In the genomic region with DNA sequence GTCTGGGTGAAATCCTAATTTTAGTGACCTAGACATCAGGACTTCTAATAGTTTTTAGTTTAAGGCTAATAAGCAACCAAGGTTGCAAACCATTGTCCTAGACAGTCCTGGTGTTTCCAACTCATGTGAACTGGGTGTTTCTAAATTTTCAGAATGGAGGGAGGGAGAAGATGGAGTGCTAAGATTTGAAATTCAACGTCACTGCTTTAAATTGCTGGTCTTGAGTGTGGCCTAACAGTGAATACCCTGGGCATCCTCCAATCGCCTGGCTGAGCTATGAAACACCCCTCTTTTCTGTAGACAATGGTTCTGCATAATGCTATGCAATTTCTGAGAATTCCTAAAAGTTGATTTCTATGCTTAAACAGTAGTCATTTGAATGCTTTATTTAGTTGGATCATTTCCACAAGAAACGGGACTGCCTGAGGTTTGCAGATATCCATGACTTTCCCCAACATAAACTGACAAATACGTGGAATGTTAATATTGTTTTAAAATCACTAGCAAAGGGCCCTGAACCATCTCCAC, we compare ENCODE assay signal across 8 cellular contexts. TPM values are rescaled to one million over a fixed set of nuclear protein-coding genes. Genes with fewer than 3 reads are reported as not detected.
A peak's percentile ranks its signal among the peaks of the same experiment; 100 is the strongest.
DNase-seq lines count a peak whose midpoint lies in the region; ATAC-seq, FAIRE-seq and TF ChIP-seq lines count a peak whose summit lies in the region.

No MANE protein-coding gene starts in this region.

- POLR2A ChIA-PET in HepG2 (lab: Yijun Ruan, JAX): interaction anchor here (0.8 to 4.8 kb wide), 5 partner anchors 8 to 56 kb away, joined by 3 to 36 read pairs (median 3); a partner anchor contains a TSS

- H3F3A ChIP-seq in OCI-LY1 (ENCODE audit: insufficient read depth, low read length): no peaks in the 10 kb centered on the region

- TF ChIP-seq POLR2A in HepG2 (IDR thresholded peaks at IDR 0.05; ENCODE audit: insufficient read depth in 1 of 2, low read depth in 2 of 2, low read length in 2 of 2): no peak
- TF ChIP-seq POLR2A in suprapubic skin (IDR thresholded peaks at IDR 0.05): no peak

- H3K9me2 ChIP-seq in OCI-LY1 (ENCODE audit: low read depth, low read length): no peaks in the 10 kb centered on the region

- BruUV-seq in HepG2 (replicated peaks; lab: Mats Ljungman, UMichigan): TSS peak; percentile 56

- no peaks in the 10 kb centered on the region for H4K20me1 ChIP-seq in OCI-LY1 (ENCODE audit: insufficient read depth, low read length)
- peaks cover 10% of the 10 kb centered on the region for H4K20me1 ChIP-seq in HepG2 (ENCODE audit: insufficient read depth, low read length)

- CTCF ChIA-PET in HepG2 (lab: Yijun Ruan, JAX; ENCODE audit: low intra/inter-chr PET ratio, low total read pairs): no interaction called here

- peak overlapping the region; percentile 88 for H3K9ac ChIP-seq in OCI-LY1 (ENCODE audit: low read length)
- H3K9ac ChIP-seq in HepG2 (ENCODE audit: insufficient read depth, low read depth, low read length): peak overlapping the region; percentile 87

- no peak for TF ChIP-seq RAD21 in HepG2 (CRISPR knock-in tag; IDR thresholded peaks at IDR 0.05)

- no peaks in the 10 kb centered on the region for H3K9me3 ChIP-seq in OCI-LY1 (ENCODE audit: low read length)
- no peaks in the 10 kb centered on the region for H3K9me3 ChIP-seq in HepG2 (ENCODE audit: low read length)
- no peaks in the 10 kb centered on the region for H3K9me3 ChIP-seq in suprapubic skin

- H3K4me2 ChIP-seq in OCI-LY1 (ENCODE audit: low read length): peak overlapping the region; percentile 97
- peak overlapping the region; percentile 83 for H3K4me2 ChIP-seq in HepG2 (ENCODE audit: low read depth, low read length)

- peak overlapping the region; percentile 54 for H3K27ac ChIP-seq in OCI-LY1 (ENCODE audit: low read depth, low read length, poor library complexity, severe bottlenecking)
- peak overlapping the region; percentile 85 for H3K27ac ChIP-seq in HepG2 (ENCODE audit: extremely low read length, insufficient read depth, low read length)
- peak overlapping the region; percentile 96 for H3K27ac ChIP-seq in suprapubic skin

- H3K4me1 ChIP-seq in OCI-LY1 (ENCODE audit: insufficient read depth, low read length, severe bottlenecking) (peaks cover 56% of the 10 kb centered on the region), HepG2 (ENCODE audit: insufficient read depth, low read length) (peaks cover 54% of the 10 kb centered on the region), suprapubic skin (peaks cover 60% of the 10 kb centered on the region)

- intact Hi-C loops in HepG2 (cut with micrococcal nuclease; ENCODE audit: unreplicated experiment): loop anchor here (1.0 to 10.0 kb wide), 2 partner anchors 27 to 649 kb away; a partner anchor contains a TSS

- FAIRE-seq in HepG2 (lab: Jason Lieb, UNC): no peak

- TF ChIP-seq CTCF in OCI-LY1 (IDR thresholded peaks at IDR 0.05; ENCODE audit: low read length) (no peak), HepG2 (CRISPR knock-in tag; IDR thresholded peaks at IDR 0.05) (no peak), suprapubic skin (IDR thresholded peaks at IDR 0.05) (no peak)

- in situ Hi-C loops in HepG2 (cut with HindIII; ENCODE audit: extremely low pct_ligation_motif_present, low pct_unique_long_range_greater_than_20kb): loop anchor here (5.0 to 25.0 kb wide), 2 partner anchors 177 to 642 kb away; a partner anchor contains a TSS

- TF ChIP-seq EP300 in HepG2 (IDR thresholded peaks at IDR 0.05; ENCODE audit: low read depth in 2 of 2, low read length in 2 of 2) (no peak), HepG2 (CRISPR knock-in tag; IDR thresholded peaks at IDR 0.05; ENCODE audit: borderline replicate concordance) (no peak), suprapubic skin (IDR thresholded peaks at IDR 0.05) (no peak)

- H3K27me3 ChIP-seq in OCI-LY1 (ENCODE audit: insufficient read depth, low read length) (no peaks in the 10 kb centered on the region), HepG2 (ENCODE audit: control insufficient read depth in 1 of 2, insufficient read depth in 2 of 2, low read length in 2 of 2) (no peaks in the 10 kb centered on the region; a peak in 1 of 5 replicates), suprapubic skin (no peaks in the 10 kb centered on the region)

- H3K36me3 ChIP-seq in OCI-LY1 (ENCODE audit: insufficient read depth, low read length): no peaks in the 10 kb centered on the region
- H3K36me3 ChIP-seq in HepG2 (replicated peaks in 1 of 2; ENCODE audit: control insufficient read depth in 1 of 2, insufficient read depth in 2 of 2, low read length in 2 of 2): no peaks in the 10 kb centered on the region
- no peaks in the 10 kb centered on the region for H3K36me3 ChIP-seq in suprapubic skin

- ATAC-seq in HG02678 (IDR thresholded peaks at IDR 0.05; ENCODE audit: unreplicated experiment) (peak; percentile 24), HepG2 (peak; percentile 55)

- H3K4me3 ChIP-seq in OCI-LY1 (ENCODE audit: low read depth, low read length, poor library complexity, severe bottlenecking) (peak overlapping the region; percentile 79), HepG2 (replicated peaks in 1 of 3; ENCODE audit: insufficient read depth in 1 of 3, low read depth in 2 of 3, low read length in 3 of 3) (peak overlapping the region; percentile 71 to 98 (median 90)), suprapubic skin (peak overlapping the region; percentile 94)

- no peak overlapping the region for H2AFZ ChIP-seq in OCI-LY1 (ENCODE audit: low read length)
- no peak overlapping the region for H2AFZ ChIP-seq in HepG2 (ENCODE audit: low read length)

- peaks cover 45% of the 10 kb centered on the region for H3K79me2 ChIP-seq in OCI-LY1 (ENCODE audit: insufficient read depth, low read length)
- peaks cover 55% of the 10 kb centered on the region for H3K79me2 ChIP-seq in HepG2 (ENCODE audit: insufficient read depth, low read length)

- 1% methylated on average over 4 of the region's 4 CpGs for WGBS in HepG2 (ENCODE audit: low lambda C conversion rate)
- WGBS in suprapubic skin: 0% methylated on average over 4 of the region's 4 CpGs

- peak; percentile 6 for DNase-seq in NCI-H345 (lab: John Stamatoyannopoulos, UW)
- DNase-seq in NCI-H345 treated with DMSO at 0.1 percent for 48 hours (lab: John Stamatoyannopoulos, UW; ENCODE audit: unreplicated experiment): no peak
- peak; percentile 35 for DNase-seq in cerebellum (ENCODE audit: low spot score)
- peak; percentile 31 for DNase-seq in HepG2 (ENCODE audit: low spot score)
- DNase-seq in suprapubic skin (ENCODE audit: low spot score in 2 of 2): no peak
- DNase-seq in HPDE6-E6E7 (ENCODE audit: extremely low spot score): no peak

RNA-seq across cellular contexts. Expression of a gene that starts 1.2 kb away (rescaled TPM):
- total RNA-seq in cerebellum (140 TPM), HepG2 (2016; rRNA removed; fragmentation: Illumina TruSeq; extraction: Trizol) (45.3 and 53.4 TPM in 2 replicates), suprapubic skin (100 to 1,000 TPM in 2 of 4 donors, 10 to 100 TPM in 2; 73.2 to 120 (median 93.7) TPM)
- total RNA-seq in HepG2 (2016; cell fraction: cytosol; rRNA removed; fragmentation: Illumina TruSeq; extraction: Trizol; ENCODE audit: low read depth): 63.0 and 88.0 TPM in 2 replicates
- 47.1 and 56.1 TPM in 2 replicates for total RNA-seq in HepG2 (2016; cell fraction: insoluble cytoplasmic fraction; rRNA removed; fragmentation: Illumina TruSeq; extraction: Trizol)
- total RNA-seq in HepG2 (2016; cell fraction: membrane; rRNA removed; fragmentation: Illumina TruSeq; extraction: Trizol): 73.4 and 79.1 TPM in 2 replicates
- total RNA-seq in HepG2 (2016; cell fraction: nucleus; rRNA removed; fragmentation: Illumina TruSeq; extraction: Trizol): 47.7 and 52.7 TPM in 2 replicates
- 17.4 TPM in 2 replicates for polyA plus RNA-seq in HepG2 (2011; rRNA removed)
- polyA plus RNA-seq in HepG2 (2011; cell fraction: cytosol; rRNA removed): 7.7 and 12.9 TPM in 2 replicates
- polyA plus RNA-seq in HepG2 (2011; cell fraction: nucleus; rRNA removed): 9.5 and 10.5 TPM in 2 replicates
- polyA plus RNA-seq in HepG2 (2012): 13.5 and 18.2 TPM in 2 replicates
- polyA plus RNA-seq in HepG2 (2016; cell fraction: cytosol; fragmentation: Illumina TruSeq; extraction: Trizol; ENCODE audit: low read depth): 78.1 and 98.5 TPM in 2 replicates
- polyA plus RNA-seq in HepG2 (2016; cell fraction: insoluble cytoplasmic fraction; fragmentation: Illumina TruSeq; extraction: Trizol; ENCODE audit: low read depth): 41.7 and 43.3 TPM in 2 replicates
- 55.3 and 67.3 TPM in 2 replicates for polyA plus RNA-seq in HepG2 (2016; cell fraction: membrane; fragmentation: Illumina TruSeq; extraction: Trizol; ENCODE audit: low read depth)
- polyA plus RNA-seq in HepG2 (2016; cell fraction: nucleus; fragmentation: Illumina TruSeq; extraction: Trizol; ENCODE audit: insufficient read depth, low read depth): 34.6 and 35.2 TPM in 2 replicates
- 21.9 and 32.7 TPM in 2 replicates for polyA minus RNA-seq in HepG2 (2011; rRNA and poly(A)+ RNA removed; ENCODE audit: low replicate concordance)
- polyA minus RNA-seq in HepG2 (2011; cell fraction: cytosol; rRNA and poly(A)+ RNA removed): 17.7 and 18.2 TPM in 2 replicates
- polyA minus RNA-seq in HepG2 (2011; cell fraction: nucleus; rRNA and poly(A)+ RNA removed): 93.9 and 97.2 TPM in 2 replicates

RNA-seq across cellular contexts. Expression of a gene that starts 27.7 kb away (rescaled TPM):
- total RNA-seq in cerebellum (45.4 TPM), HepG2 (2016; rRNA removed; fragmentation: Illumina TruSeq; extraction: Trizol) (41.8 and 48.4 TPM in 2 replicates), suprapubic skin (10 to 100 TPM; 18.6 to 39.0 (median 27.5) TPM)
- 187 and 205 TPM in 2 replicates for total RNA-seq in HepG2 (2016; cell fraction: cytosol; rRNA removed; fragmentation: Illumina TruSeq; extraction: Trizol; ENCODE audit: low read depth)
- total RNA-seq in HepG2 (2016; cell fraction: insoluble cytoplasmic fraction; rRNA removed; fragmentation: Illumina TruSeq; extraction: Trizol): 40.1 and 43.4 TPM in 2 replicates
- total RNA-seq in HepG2 (2016; cell fraction: membrane; rRNA removed; fragmentation: Illumina TruSeq; extraction: Trizol): 125 and 136 TPM in 2 replicates
- total RNA-seq in HepG2 (2016; cell fraction: nucleus; rRNA removed; fragmentation: Illumina TruSeq; extraction: Trizol): 24.8 and 29.3 TPM in 2 replicates
- polyA plus RNA-seq in HepG2 (2011; rRNA removed): 24.4 and 25.6 TPM in 2 replicates
- 17.3 and 24.8 TPM in 2 replicates for polyA plus RNA-seq in HepG2 (2011; cell fraction: cytosol; rRNA removed)
- 12.5 and 18.9 TPM in 2 replicates for polyA plus RNA-seq in HepG2 (2011; cell fraction: nucleus; rRNA removed)
- polyA plus RNA-seq in HepG2 (2012): 37.2 and 53.0 TPM in 2 replicates
- 277 and 328 TPM in 2 replicates for polyA plus RNA-seq in HepG2 (2016; cell fraction: cytosol; fragmentation: Illumina TruSeq; extraction: Trizol; ENCODE audit: low read depth)
- 44.1 and 47.5 TPM in 2 replicates for polyA plus RNA-seq in HepG2 (2016; cell fraction: insoluble cytoplasmic fraction; fragmentation: Illumina TruSeq; extraction: Trizol; ENCODE audit: low read depth)
- 136 and 146 TPM in 2 replicates for polyA plus RNA-seq in HepG2 (2016; cell fraction: membrane; fragmentation: Illumina TruSeq; extraction: Trizol; ENCODE audit: low read depth)
- 41.1 and 41.9 TPM in 2 replicates for polyA plus RNA-seq in HepG2 (2016; cell fraction: nucleus; fragmentation: Illumina TruSeq; extraction: Trizol; ENCODE audit: insufficient read depth, low read depth)
- 1.9 and 3.1 TPM in 2 replicates for polyA minus RNA-seq in HepG2 (2011; rRNA and poly(A)+ RNA removed; ENCODE audit: low replicate concordance)
- polyA minus RNA-seq in HepG2 (2011; cell fraction: cytosol; rRNA and poly(A)+ RNA removed): 10.3 and 11.5 TPM in 2 replicates
- polyA minus RNA-seq in HepG2 (2011; cell fraction: nucleus; rRNA and poly(A)+ RNA removed): 17.9 and 23.9 TPM in 2 replicates

RNA-seq across cellular contexts. Expression of a gene that starts 48.9 kb away (rescaled TPM):
- total RNA-seq in cerebellum (1.2 TPM), HepG2 (2016; rRNA removed; fragmentation: Illumina TruSeq; extraction: Trizol) (0.22 and 0.49 TPM in 2 replicates), suprapubic skin (1 to 10 TPM; 2.2 to 8.4 (median 4.0) TPM)
- total RNA-seq in HepG2 (2016; cell fraction: cytosol; rRNA removed; fragmentation: Illumina TruSeq; extraction: Trizol; ENCODE audit: low read depth): 0.30 and 0.62 TPM in 2 replicates
- total RNA-seq in HepG2 (2016; cell fraction: insoluble cytoplasmic fraction; rRNA removed; fragmentation: Illumina TruSeq; extraction: Trizol): 0.12 and 0.26 TPM in 2 replicates
- 0.53 and 0.83 TPM in 2 replicates for total RNA-seq in HepG2 (2016; cell fraction: membrane; rRNA removed; fragmentation: Illumina TruSeq; extraction: Trizol)
- not detected in 2 replicates for total RNA-seq in HepG2 (2016; cell fraction: nucleus; rRNA removed; fragmentation: Illumina TruSeq; extraction: Trizol)
- polyA plus RNA-seq in HepG2 (2011; rRNA removed): 0.09 and 0.10 TPM in 2 replicates
- polyA plus RNA-seq in HepG2 (2011; cell fraction: cytosol; rRNA removed): 0.15 and 0.23 TPM in 2 replicates
- polyA plus RNA-seq in HepG2 (2011; cell fraction: nucleus; rRNA removed): not detected in 2 replicates
- polyA plus RNA-seq in HepG2 (2012): 0.16 and 0.30 TPM in 2 replicates
- polyA plus RNA-seq in HepG2 (2016; cell fraction: cytosol; fragmentation: Illumina TruSeq; extraction: Trizol; ENCODE audit: low read depth): 0.53 and 0.61 TPM in 2 replicates
- 0.44 TPM in 1 of 2 replicates, not detected in the other for polyA plus RNA-seq in HepG2 (2016; cell fraction: insoluble cytoplasmic fraction; fragmentation: Illumina TruSeq; extraction: Trizol; ENCODE audit: low read depth)
- 0.40 and 0.46 TPM in 2 replicates for polyA plus RNA-seq in HepG2 (2016; cell fraction: membrane; fragmentation: Illumina TruSeq; extraction: Trizol; ENCODE audit: low read depth)
- polyA plus RNA-seq in HepG2 (2016; cell fraction: nucleus; fragmentation: Illumina TruSeq; extraction: Trizol; ENCODE audit: insufficient read depth, low read depth): 0.23 TPM in 1 of 2 replicates, not detected in the other
- not detected in 2 replicates for polyA minus RNA-seq in HepG2 (2011; rRNA and poly(A)+ RNA removed; ENCODE audit: low replicate concordance)
- not detected in 2 replicates for polyA minus RNA-seq in HepG2 (2011; cell fraction: cytosol; rRNA and poly(A)+ RNA removed)
- 0.26 and 0.37 TPM in 2 replicates for polyA minus RNA-seq in HepG2 (2011; cell fraction: nucleus; rRNA and poly(A)+ RNA removed)

Comparison
In these comparisons a context has a peak if more than half of its experiments do, and no peak if none do; other contexts are left out.
1. DNase-seq: peak in NCI-H345 (single experiment), cerebellum (single experiment) and HepG2 (single experiment); none in NCI-H345 treated with DMSO at 0.1 percent for 48 hours (single experiment), suprapubic skin (0 of 2) and HPDE6-E6E7 (single experiment).
2. Peak in every context shown above with its lines, with median percentiles within 50 percentile points of each other: H3K27ac ChIP-seq and H3K4me3 ChIP-seq.